Comparison of ENCODE assay signal across 8 cellular contexts in the genomic region with DNA sequence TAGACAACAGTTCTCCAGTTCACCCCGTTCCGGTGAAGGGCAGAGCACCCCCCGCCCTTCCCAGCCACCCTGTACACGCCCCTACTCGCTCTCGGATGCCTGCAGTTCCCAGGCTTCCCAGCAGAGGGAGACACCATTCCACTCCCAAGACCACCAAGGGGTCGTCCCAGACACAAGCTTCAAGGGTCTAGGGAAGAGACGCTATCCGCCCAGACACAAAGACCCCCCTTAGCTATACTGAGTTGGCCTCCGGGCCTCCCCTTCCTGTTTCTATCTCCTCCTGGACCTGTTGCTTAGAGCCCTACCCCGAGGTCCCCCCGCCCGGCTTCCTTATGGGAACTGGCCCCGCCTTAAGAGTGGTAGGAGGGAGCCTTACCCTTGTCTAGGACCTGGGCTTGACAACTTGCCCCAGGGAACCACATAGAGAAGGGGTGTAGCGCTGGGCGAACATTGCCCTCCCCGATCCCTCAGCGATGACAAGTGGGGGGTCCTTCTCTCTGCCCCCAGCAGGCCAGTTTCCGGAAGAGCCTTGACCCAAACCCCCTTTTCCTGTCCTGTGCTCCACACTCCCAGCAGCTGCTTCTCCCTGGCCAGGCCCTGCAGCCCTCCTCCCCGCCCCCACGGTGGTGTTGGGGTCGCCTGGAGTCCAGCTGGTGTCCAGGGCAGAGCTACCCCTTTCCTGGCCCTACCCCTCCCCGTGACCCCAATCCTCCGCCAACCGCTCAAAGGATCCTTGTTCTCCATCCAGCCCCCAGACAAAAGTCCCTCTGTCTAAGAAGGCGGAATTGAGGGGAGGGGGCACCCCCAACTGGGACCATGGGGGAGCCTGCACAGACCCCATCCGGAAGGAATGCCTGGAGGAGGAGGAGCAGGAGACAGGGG. TPM values are rescaled to one million over a fixed set of nuclear protein-coding genes. Genes with fewer than 3 reads are reported as not detected.
DNase-seq lines count a peak whose midpoint lies in the region; ATAC-seq and TF ChIP-seq lines count a peak whose summit lies in the region.

No MANE protein-coding gene starts in this region.

- H3K36me3 Mint-ChIP-seq in endodermal cell (ENCODE audit: low read depth): no peaks in the 10 kb centered on the region

- no peak overlapping the region for H3K9ac ChIP-seq in endodermal cell (ENCODE audit: extremely low read depth, low read length, poor library complexity, severe bottlenecking)

- peak; percentile 98 for TF ChIP-seq CTCF in GM12875 (IDR thresholded peaks at IDR 0.05; ENCODE audit: borderline replicate concordance, insufficient read depth, low read depth, low read length)
- TF ChIP-seq CTCF in endodermal cell (conservative IDR thresholded peaks at IDR 0.05): peak; percentile 99

- no peak overlapping the region for H3K4me3 ChIP-seq in GM12875 (ENCODE audit: low read depth, low read length)
- H3K4me3 ChIP-seq in endodermal cell (ENCODE audit: low read length): peak overlapping the region; percentile 11

- no peak overlapping the region for H3K27ac Mint-ChIP-seq in endodermal cell

- ATAC-seq in HG03469 (IDR thresholded peaks at IDR 0.05; ENCODE audit: unreplicated experiment): no peak

- no peaks in the 10 kb centered on the region for H3K4me1 ChIP-seq in endodermal cell (ENCODE audit: control insufficient read depth, insufficient read depth, low read length)

- no peaks in the 10 kb centered on the region for H3K9me3 ChIP-seq in endodermal cell (ENCODE audit: control insufficient read depth, low read length)

- no peaks in the 10 kb centered on the region for H3K9me3 Mint-ChIP-seq in endodermal cell

- peaks cover 9% of the 10 kb centered on the region for H3K27me3 Mint-ChIP-seq in endodermal cell (ENCODE audit: insufficient read depth)

- peak overlapping the region; percentile 55 for H3K4me3 Mint-ChIP-seq in endodermal cell

- WGBS in endodermal cell (ENCODE audit: insufficient coverage in 1 of 2, insufficient read length in 1 of 2), 2 experiments: 0 to 44% methylated on average over 8 to 27 of the region's 27 CpGs

- peaks cover 5% of the 10 kb centered on the region for H3K4me1 Mint-ChIP-seq in endodermal cell

- no peaks in the 10 kb centered on the region for H3K36me3 ChIP-seq in endodermal cell (ENCODE audit: control insufficient read depth, insufficient read depth, low read length)

- no peaks in the 10 kb centered on the region for H3K27me3 ChIP-seq in endodermal cell (ENCODE audit: control insufficient read depth, insufficient read depth, low read length, poor library complexity, severe bottlenecking)

- peak; percentile 64 for DNase-seq in NCI-H2171 treated with DMSO at 0.1 percent for 48 hours (lab: John Stamatoyannopoulos, UW)
- peak in 2 of 3 experiments; percentile 62 to 76 for DNase-seq in activated CD8-positive, alpha-beta memory T cell treated with anti-CD3 and anti-CD28 coated beads for 48 hours (ENCODE audit: low read depth in 2 of 3, low spot score in 2 of 3)
- peak; percentile 95 for DNase-seq in endodermal cell
- peak; percentile 95 for DNase-seq in medulla oblongata (ENCODE audit: extremely low spot score)
- DNase-seq in stimulated activated CD4-positive, alpha-beta T cell treated with anti-CD3 and anti-CD28 coated beads, TNF-alpha, amount 100 ng/mL, for 4 hours (ENCODE audit: low read depth in 3 of 3): peak; percentile 40 to 59 (median 41)
- no peak for DNase-seq in NCI-H1436 treated with DMSO at 0.1 percent for 48 hours (lab: John Stamatoyannopoulos, UW)

- H3K27ac ChIP-seq in endodermal cell (ENCODE audit: low read depth, low read length): peak overlapping the region; percentile 70

RNA-seq across cellular contexts. Expression of a gene that starts 0.7 kb away (rescaled TPM):
- not detected for total RNA-seq in endodermal cell
- polyA plus RNA-seq in endodermal cell (2013, experiment 1 of 2): not detected
- 0.99 TPM for polyA plus RNA-seq in endodermal cell (2013, experiment 2 of 2)

RNA-seq across cellular contexts. Expression of a gene that starts 20.0 kb away (rescaled TPM):
- total RNA-seq in endodermal cell: under 1 TPM; 0.27 to 0.37 TPM
- polyA plus RNA-seq in endodermal cell (2013, experiment 1 of 2): 8.4 TPM
- 7.0 TPM for polyA plus RNA-seq in endodermal cell (2013, experiment 2 of 2)

RNA-seq across cellular contexts. Expression of a gene that starts 23.7 kb away (rescaled TPM):
- under 1 TPM in 1 of 2 donors, not detected in 1; 0.75 TPM for total RNA-seq in endodermal cell
- 2.1 TPM for polyA plus RNA-seq in endodermal cell (2013, experiment 1 of 2)
- 5.6 TPM for polyA plus RNA-seq in endodermal cell (2013, experiment 2 of 2)

RNA-seq across cellular contexts. Expression of a gene that starts 28.2 kb away (rescaled TPM):
- 1 to 10 TPM in 1 of 2 donors, not detected in 1; 1.1 TPM for total RNA-seq in endodermal cell
- polyA plus RNA-seq in endodermal cell (2013, experiment 1 of 2): 8.2 TPM
- 5.4 TPM for polyA plus RNA-seq in endodermal cell (2013, experiment 2 of 2)

RNA-seq across cellular contexts. Expression of a gene that starts 39.6 kb away (rescaled TPM):
- 10 to 100 TPM; 24.0 to 29.6 TPM for total RNA-seq in endodermal cell
- polyA plus RNA-seq in endodermal cell (2013, experiment 1 of 2): 36.6 TPM
- 27.4 TPM for polyA plus RNA-seq in endodermal cell (2013, experiment 2 of 2)
